In the genomic region with DNA sequence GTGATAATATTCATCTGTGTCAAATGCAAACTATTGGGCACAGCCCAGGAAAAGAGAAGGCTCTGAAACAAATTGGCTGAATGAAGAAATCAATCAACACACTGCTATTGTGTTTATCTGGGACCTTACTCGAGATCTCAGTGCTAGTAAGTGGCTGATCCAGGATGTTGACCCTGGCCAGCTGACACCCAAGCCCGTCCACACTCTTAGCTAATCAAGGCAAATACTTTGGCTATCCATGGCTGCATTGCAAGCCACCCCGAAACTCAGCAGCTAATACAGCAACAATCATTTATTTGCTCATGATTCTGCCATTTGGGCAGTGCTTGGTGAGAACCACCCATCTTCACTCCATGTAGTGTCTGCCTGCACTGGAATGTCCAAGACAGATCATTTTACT, we compare ENCODE assay signal across 10 cellular contexts.
"Had no signal": no experiment of that assay in that cellular context is flagged by ENCODE, and none has a peak within 500 bp of the region (broad histone marks: within the 10 kb centered on the region; RNA-seq: fewer than 3 reads in every experiment).

No MANE protein-coding gene starts in this region.

- DNase-seq: GM23248, GOT3, H7, HFFc6, KBM-7 had no signal

- H3K9ac ChIP-seq: GM23248 had no signal

- H3K4me1 Mint-ChIP-seq: IgD-negative memory B cell had no signal

- H3K27ac Mint-ChIP-seq: HFFc6, IgD-negative memory B cell had no signal

- H3K36me3 Mint-ChIP-seq: IgD-negative memory B cell had no signal

- H3K4me3 ChIP-seq: GM23248, HAP-1 had no signal

- ATAC-seq: HCT116, HepG2 had no signal

- H3K36me3 ChIP-seq: HAP-1 had no signal

- H3K4me3 Mint-ChIP-seq: HFFc6, IgD-negative memory B cell had no signal

- H3K9me3 ChIP-seq: HAP-1 had no signal

- H3K9me3 Mint-ChIP-seq: HFFc6 had no signal

- H3K27ac ChIP-seq: GM23248, HL-60 had no signal

- H3K27me3 Mint-ChIP-seq: IgD-negative memory B cell had no signal

- H2AFZ ChIP-seq: GM23248 had no signal

- FAIRE-seq: HepG2 had no signal
